In genomic region chr12:6532927-6533652, GRCh38 we compare ENCODE assay signal across 8 cellular contexts. TPM values are rescaled to one million over a fixed set of nuclear protein-coding genes. Genes with fewer than 3 reads are reported as not detected.
A peak's percentile ranks its signal among the peaks of the same experiment; 100 is the strongest.
DNase-seq lines count a peak whose midpoint lies in the region; ATAC-seq and TF ChIP-seq lines count a peak whose summit lies in the region.

No MANE protein-coding gene starts in this region.

- no peak overlapping the region; the same call in 1 of the 2 replicates for H3K4ac ChIP-seq in H9 (ENCODE audit: low read depth, low read length)

- no peak overlapping the region for H4K5ac ChIP-seq in H9 (ENCODE audit: insufficient read length, low read depth, low read length)

- H3K79me1 ChIP-seq in H9 (ENCODE audit: insufficient read depth, low read depth, low read length, poor library complexity, severe bottlenecking) = no peaks in the 10 kb centered on the region

- no CpG with 5 or more reads among the region's 14 CpGs for WGBS in H9 (ENCODE audit: extremely low coverage, insufficient read length, low lambda C conversion rate)
- WGBS in lung, 2 donors = 1 to 2% methylated on average over 14 of the region's 14 CpGs

- H2AFZ ChIP-seq in H9 (ENCODE audit: low read length) = no peak overlapping the region

- no peaks in the 10 kb centered on the region for H3K27me3 ChIP-seq in H9 (ENCODE audit: insufficient read depth, low read length)
- no peaks in the 10 kb centered on the region for H3K27me3 ChIP-seq in endocrine pancreas (ENCODE audit: control insufficient read depth, insufficient read depth, low read length)
- H3K27me3 ChIP-seq in lung (ENCODE audit: control insufficient read depth, insufficient read depth) = no peaks in the 10 kb centered on the region

- H3K4me3 Mint-ChIP-seq in H9 = peak overlapping the region; percentile 92 to 97

- H2BK20ac ChIP-seq in H9 (ENCODE audit: low read depth, low read length, poor library complexity, severe bottlenecking) = no peak overlapping the region

- H2BK15ac ChIP-seq in H9 (ENCODE audit: low read depth, low read length) = no peak overlapping the region

- no peak for TF ChIP-seq CTCF in H9 (conservative IDR thresholded peaks at IDR 0.05)
- TF ChIP-seq CTCF in VCaP (conservative IDR thresholded peaks at IDR 0.05) = no peak
- TF ChIP-seq CTCF in lung (IDR thresholded peaks at IDR 0.05; ENCODE audit: control extremely low read depth, extremely low read depth) = no peak

- H3K23me2 ChIP-seq in H9 (ENCODE audit: insufficient read length, low read depth, low read length, poor library complexity, severe bottlenecking) = peaks cover 18% of the 10 kb centered on the region

- H4K8ac ChIP-seq in H9 (replicated peaks; ENCODE audit: insufficient read length, low read depth, low read length) = no peak overlapping the region

- DNase-seq in NCI-H1417 (lab: John Stamatoyannopoulos, UW) (peak; percentile 45 to 91 (median 91)), NCI-H1417 treated with DMSO at 0.1 percent for 48 hours (lab: John Stamatoyannopoulos, UW) (no peak), H9 (peak; percentile 91), NCI-H1092 treated with DMSO at 0.1 percent for 48 hours (lab: John Stamatoyannopoulos, UW) (peak; percentile 70), lung (ENCODE audit: low spot score) (peak; percentile 58)
- peak; percentile 72 for DNase-seq in stimulated activated naive CD8-positive, alpha-beta T cell treated with anti-CD3 and anti-CD28 coated beads, Interleukin-15, Interleukin-2, amounts not matched to agents 100 U/mL and 50 U/mL, for 24 hours

- peak overlapping the region; percentile 73 for H3K4me2 ChIP-seq in H9 (ENCODE audit: insufficient read depth, insufficient read length, low read length)

- H2BK5ac ChIP-seq in H9 (ENCODE audit: insufficient read length, low read length) = no peak overlapping the region

- H3K23ac ChIP-seq in H9 (ENCODE audit: insufficient read length, low read depth, low read length) = no peak overlapping the region

- H3K4me1 Mint-ChIP-seq in H9 = peaks cover 32 to 46% of the 10 kb centered on the region in 2 experiments

- no peak overlapping the region for H2BK12ac ChIP-seq in H9 (ENCODE audit: insufficient read length, low read depth, low read length)

- no peak overlapping the region for H4K91ac ChIP-seq in H9 (ENCODE audit: insufficient read length, low read depth, low read length)

- H3K79me2 ChIP-seq in H9 (ENCODE audit: insufficient read depth, low read length) = peaks cover 9% of the 10 kb centered on the region; the same call in 1 of the 2 replicates

- H3K18ac ChIP-seq in H9 (ENCODE audit: insufficient read length, low read depth, low read length) = peak overlapping the region; percentile 100

- peaks cover 5% of the 10 kb centered on the region; the same call in 1 of the 2 replicates for H3K27me3 Mint-ChIP-seq in H9 (ENCODE audit: low read depth)

- no peak overlapping the region for H2AK5ac ChIP-seq in H9 (ENCODE audit: insufficient read length, low read length)

- H4K20me1 ChIP-seq in H9 (ENCODE audit: control insufficient read depth, insufficient read depth, insufficient read length) = no peaks in the 10 kb centered on the region

- H3K9ac ChIP-seq in H9 (ENCODE audit: extremely low read depth, insufficient read length, low read length) = peak overlapping the region; percentile 54
- peak overlapping the region; percentile 82 for H3K9ac ChIP-seq in endocrine pancreas (ENCODE audit: control insufficient read depth, insufficient read depth, low read length)

- H3K36me3 ChIP-seq in endocrine pancreas (ENCODE audit: control insufficient read depth, insufficient read depth, low read length) (peaks cover under 1% of the 10 kb centered on the region), lung (ENCODE audit: control insufficient read depth in 2 of 2, insufficient read depth in 2 of 2, low read length in 2 of 2) (peaks cover 0 to 40% of the 10 kb centered on the region in 2 donors)

- H3K9me3 ChIP-seq in H9 (ENCODE audit: control insufficient read depth, low read depth, low read length) (no peaks in the 10 kb centered on the region), endocrine pancreas (ENCODE audit: control insufficient read depth, low read length) (no peaks in the 10 kb centered on the region), lung (ENCODE audit: control insufficient read depth in 2 of 2, insufficient read depth in 1 of 2, low read length in 1 of 2) (no peaks in the 10 kb centered on the region)

- no peak overlapping the region for H3K56ac ChIP-seq in H9 (ENCODE audit: insufficient read length, low read depth, low read length)

- H3K4me3 ChIP-seq in endocrine pancreas (ENCODE audit: control insufficient read depth, insufficient read depth, low read length) = no peak overlapping the region
- H3K4me3 ChIP-seq in lung = peak overlapping the region; percentile 41

- peaks cover 60 to 76% (median 72%) of the 10 kb centered on the region in 3 experiments for H3K36me3 Mint-ChIP-seq in H9 (ENCODE audit: insufficient read depth in 1 of 3, low read depth in 3 of 3)

- peak overlapping the region; percentile 95 to 99 (median 95) for H3K27ac Mint-ChIP-seq in H9

- no peaks in the 10 kb centered on the region; a peak in 1 of 5 replicates for H3K9me3 Mint-ChIP-seq in H9

- no peak overlapping the region for H3T11ph ChIP-seq in H9 (ENCODE audit: low read length)

- H3K4me1 ChIP-seq in H9 (ENCODE audit: insufficient read depth, low read length) = no peaks in the 10 kb centered on the region; the same call in 1 of the 2 replicates
- H3K4me1 ChIP-seq in endocrine pancreas (ENCODE audit: control insufficient read depth, insufficient read depth, low read length) = no peaks in the 10 kb centered on the region
- H3K4me1 ChIP-seq in lung (ENCODE audit: control insufficient read depth in 2 of 2, insufficient read depth in 2 of 2, low read length in 2 of 2) = peaks cover 0 to 26% of the 10 kb centered on the region in 2 donors

- peak overlapping the region; percentile 100 for H3K14ac ChIP-seq in H9 (ENCODE audit: insufficient read depth, low read length)

- H2BK120ac ChIP-seq in H9 (ENCODE audit: low read depth, low read length, poor library complexity, severe bottlenecking) = no peak overlapping the region

- ATAC-seq in lung (ENCODE audit: insufficient read depth, low FRiP score) = peak; percentile 20
- ATAC-seq in stimulated activated naive CD8-positive, alpha-beta T cell treated with anti-CD3 and anti-CD28 coated beads, Interleukin-15, Interleukin-2, amounts not matched to agents 100 U/mL and 50 U/mL, for 24 hours = no peak

- peak overlapping the region; percentile 75 for H3K27ac ChIP-seq in H9 (ENCODE audit: insufficient read length, low read depth, low read length)
- H3K27ac ChIP-seq in VCaP = peak overlapping the region; percentile 98
- H3K27ac ChIP-seq in lung (ENCODE audit: low read depth in 1 of 2, low read length in 1 of 2) = peak overlapping the region; percentile 97 to 98

RNA-seq across cellular contexts. Expression of gene GAPDH, which starts 1.2 kb away (rescaled TPM):
- 4,581 and 4,651 TPM in 2 replicates for total RNA-seq in H9 (2021)
- total RNA-seq in lung = 1,000 to 10,000 TPM in 1 of 2 donors, 100 to 1,000 TPM in 1; 843 to 1,983 TPM
- 1,000 to 10,000 TPM; 1,405 to 3,540 TPM for polyA plus RNA-seq in lung

RNA-seq across cellular contexts. Expression of gene IFFO1, which starts 22.8 kb away (rescaled TPM):
- total RNA-seq in H9 (2021) (16.3 and 17.9 TPM in 2 replicates), lung (10 to 100 TPM; 10.0 to 25.1 TPM)
- 10 to 100 TPM; 24.4 to 26.7 TPM for polyA plus RNA-seq in lung

RNA-seq across cellular contexts. Expression of gene NOP2, which starts 35.0 kb away (rescaled TPM):
- 136 and 137 TPM in 2 replicates for total RNA-seq in H9 (2021)
- total RNA-seq in lung = 10 to 100 TPM in 1 of 2 donors, 1 to 10 TPM in 1; 7.9 to 36.0 TPM
- polyA plus RNA-seq in lung = 10 to 100 TPM; 30.7 to 37.6 TPM

RNA-seq across cellular contexts. Expression of gene NCAPD2, which starts 39.2 kb away (rescaled TPM):
- total RNA-seq in H9 (2021) (105 and 114 TPM in 2 replicates), lung (10 to 100 TPM; 19.8 to 30.7 TPM)
- polyA plus RNA-seq in lung = 10 to 100 TPM in 1 of 2 donors, 1 to 10 TPM in 1; 5.8 to 11.8 TPM

RNA-seq across cellular contexts. Expression of gene MRPL51, which starts 40.0 kb away (rescaled TPM):
- total RNA-seq in H9 (2021) = 321 and 329 TPM in 2 replicates
- 100 to 1,000 TPM in 1 of 2 donors, 10 to 100 TPM in 1; 34.5 to 123 TPM for total RNA-seq in lung
- polyA plus RNA-seq in lung = 100 to 1,000 TPM in 1 of 2 donors, 10 to 100 TPM in 1; 80.4 to 103 TPM
